In the genomic region with DNA sequence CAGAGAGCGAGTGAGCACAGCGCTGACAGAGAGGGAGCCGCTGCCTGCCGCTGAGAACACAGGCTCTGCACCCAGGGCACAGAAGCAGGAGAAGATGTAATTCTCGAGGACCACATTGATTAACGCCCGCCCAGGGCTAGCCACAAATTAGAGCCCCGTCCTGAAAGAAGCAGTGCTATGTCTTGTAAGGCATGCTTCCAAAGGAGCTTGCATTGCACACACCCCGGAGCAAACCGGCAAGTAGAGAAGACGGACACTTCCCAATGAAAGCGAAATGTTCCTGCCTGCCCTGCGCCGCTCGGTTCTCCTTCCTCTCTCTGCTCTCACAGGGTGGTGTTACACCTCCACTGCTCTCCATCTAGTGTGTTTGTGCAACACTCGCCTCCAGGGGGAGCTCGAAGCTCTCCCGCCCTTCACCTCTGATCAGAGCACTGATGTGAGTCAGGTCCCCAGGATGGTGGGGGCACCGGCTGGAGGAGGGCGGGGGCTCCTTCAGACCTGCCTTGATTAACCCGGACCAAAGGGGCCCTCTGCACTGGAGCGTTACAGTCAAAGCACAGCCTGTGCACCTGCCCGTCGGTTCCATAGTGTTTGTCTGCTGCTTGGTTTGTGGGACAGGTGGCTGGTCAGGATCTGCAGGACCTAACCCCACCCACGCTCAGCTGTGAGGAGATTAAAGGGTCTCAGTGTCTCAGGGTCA, we compare ENCODE assay signal across 8 cellular contexts.
DNase-seq lines count a peak whose midpoint lies in the region; ATAC-seq and TF ChIP-seq lines count a peak whose summit lies in the region.

No MANE protein-coding gene starts in this region.

- H3K36me3 ChIP-seq in right atrium auricular region: no peaks in the 10 kb centered on the region
- H3K36me3 ChIP-seq in kidney epithelial cell (ENCODE audit: control insufficient read depth, insufficient read depth, low read length): no peaks in the 10 kb centered on the region

- no peaks in the 10 kb centered on the region for H3K9me3 ChIP-seq in right atrium auricular region

- DNase-seq in Right ventricle myocardium superior (peak; percentile 50), right atrium auricular region (ENCODE audit: low spot score) (no peak), NCI-H1436 treated with DMSO at 0.1 percent for 48 hours (lab: John Stamatoyannopoulos, UW) (peak; percentile 77), T-helper 1 cell (peak in 3 of 5 donors; percentile 17 to 55 (median 33)), astrocyte of the hippocampus (ENCODE audit: low read depth, low spot score) (peak; percentile 71), kidney epithelial cell (ENCODE audit: low read depth) (peak; percentile 4)
- peak; percentile 53 to 57 for DNase-seq in stimulated activated CD4-positive, alpha-beta T cell treated with anti-CD3 and anti-CD28 coated beads, Interleukin-4, amount 100 ng/mL, for 4 hours

- TF ChIP-seq CTCF in right atrium auricular region (IDR thresholded peaks at IDR 0.05) (peak in 1 of 2 donors; percentile 59), kidney epithelial cell (IDR thresholded peaks at IDR 0.05; ENCODE audit: insufficient read depth, low read length, poor library complexity, severe bottlenecking) (peak; percentile 78)

- H3K27ac ChIP-seq in right atrium auricular region: no peak overlapping the region

- H3K27me3 ChIP-seq in right atrium auricular region (no peaks in the 10 kb centered on the region), kidney epithelial cell (ENCODE audit: control insufficient read depth, insufficient read depth, low read length) (peaks cover 4% of the 10 kb centered on the region)

- intact Hi-C loops in Right ventricle myocardium superior (cut with DNase I): no loop called here

- no peaks in the 10 kb centered on the region for H3K4me1 ChIP-seq in right atrium auricular region

- H3K4me3 ChIP-seq in right atrium auricular region: no peak overlapping the region
- H3K4me3 ChIP-seq in kidney epithelial cell (ENCODE audit: low read depth, low read length): no peak overlapping the region

- ATAC-seq in Right ventricle myocardium superior (ENCODE audit: poor library complexity) (peak; percentile 75), HG02938 (IDR thresholded peaks at IDR 0.05; ENCODE audit: unreplicated experiment) (peak; percentile 91)
